ENCODE assay signal across 8 cellular contexts in genomic region chr1:147700042-147700711, GRCh38. TPM values are rescaled to one million over a fixed set of nuclear protein-coding genes. Genes with fewer than 3 reads are reported as not detected.
A peak's percentile ranks its signal among the peaks of the same experiment; 100 is the strongest.
DNase-seq lines count a peak whose midpoint lies in the region; ATAC-seq and TF ChIP-seq lines count a peak whose summit lies in the region.

No MANE protein-coding gene starts in this region.

- peak; percentile 63 to 70 (median 68) for DNase-seq in CD4-positive, alpha-beta memory T cell
- DNase-seq in NCI-H82 treated with DMSO at 0.1 percent for 48 hours (lab: John Stamatoyannopoulos, UW; ENCODE audit: unreplicated experiment) (peak; percentile 23), endothelial cell (ENCODE audit: low spot score) (peak; percentile 66), mucosa of gallbladder (ENCODE audit: low spot score) (peak; percentile 75)
- DNase-seq in activated CD8-positive, alpha-beta memory T cell treated with anti-CD3 and anti-CD28 coated beads, Interleukin-2, amount 50 U/mL, for 4 hours, result peak; percentile 52
- DNase-seq in stimulated activated CD8-positive, alpha-beta memory T cell treated with anti-CD3 and anti-CD28 coated beads, Interleukin-7, amount 100 ng/mL, for 1 hour (ENCODE audit: low read depth in 2 of 2), result peak; percentile 1 to 35

- H3K36me3 ChIP-seq in CD4-positive, alpha-beta memory T cell (ENCODE audit: insufficient read depth, low read length), result no peaks in the 10 kb centered on the region

- no peaks in the 10 kb centered on the region for H3K9me3 Mint-ChIP-seq in CD4-positive, alpha-beta memory T cell
- no peaks in the 10 kb centered on the region for H3K9me3 Mint-ChIP-seq in endothelial cell (ENCODE audit: unreplicated experiment)

- peak overlapping the region; percentile 30 for H3K27ac ChIP-seq in CD4-positive, alpha-beta memory T cell (ENCODE audit: low read depth, low read length)

- peaks cover 5 to 9% of the 10 kb centered on the region in 2 donors for H3K27me3 Mint-ChIP-seq in CD4-positive, alpha-beta memory T cell
- H3K27me3 Mint-ChIP-seq in endothelial cell (ENCODE audit: unreplicated experiment), result no peaks in the 10 kb centered on the region

- intact Hi-C loops in CD4-positive, alpha-beta memory T cell (cut with micrococcal nuclease), result loop anchor here (1.0 kb wide), 5 partner anchors 30 to 205 kb away; partner anchors contain the start of gene ACP6

- H3K4me3 Mint-ChIP-seq in CD4-positive, alpha-beta memory T cell, result peak overlapping the region in 7 of 8 donors; percentile 40 to 80 (median 70)
- no peak overlapping the region for H3K4me3 Mint-ChIP-seq in endothelial cell (ENCODE audit: unreplicated experiment)

- POLR2A ChIA-PET in CD4-positive, alpha-beta memory T cell (lab: Charles Lee; ENCODE audit: partially characterized antibody), result no interaction called here

- H3K27ac Mint-ChIP-seq in CD4-positive, alpha-beta memory T cell, result peak overlapping the region; percentile 37 to 91 (median 73)
- H3K27ac Mint-ChIP-seq in endothelial cell (ENCODE audit: unreplicated experiment), result no peak overlapping the region

- peak; percentile 57 for TF ChIP-seq CTCF in endothelial cell (IDR thresholded peaks at IDR 0.05; ENCODE audit: unreplicated experiment)

- no peak overlapping the region for H3K4me3 ChIP-seq in CD4-positive, alpha-beta memory T cell (ENCODE audit: low read length in 2 of 2)

- peak; percentile 47 for ATAC-seq in HG02623 (IDR thresholded peaks at IDR 0.05; ENCODE audit: unreplicated experiment)
- no peak for ATAC-seq in HG03139 (IDR thresholded peaks at IDR 0.05; ENCODE audit: unreplicated experiment)

- no peaks in the 10 kb centered on the region for H3K36me3 Mint-ChIP-seq in CD4-positive, alpha-beta memory T cell
- no peaks in the 10 kb centered on the region for H3K36me3 Mint-ChIP-seq in endothelial cell (ENCODE audit: low read depth, unreplicated experiment)

- peaks cover 9% of the 10 kb centered on the region for H3K4me1 ChIP-seq in CD4-positive, alpha-beta memory T cell (ENCODE audit: insufficient read depth, low read length)

- H3K4me1 Mint-ChIP-seq in CD4-positive, alpha-beta memory T cell, result peaks cover 12 to 21% (median 17%) of the 10 kb centered on the region in 4 donors
- no peaks in the 10 kb centered on the region for H3K4me1 Mint-ChIP-seq in endothelial cell (ENCODE audit: unreplicated experiment)

- no peaks in the 10 kb centered on the region for H3K27me3 ChIP-seq in CD4-positive, alpha-beta memory T cell (ENCODE audit: insufficient read depth, low read length)

- CTCF ChIA-PET in CD4-positive, alpha-beta memory T cell (lab: Charles Lee; ENCODE audit: partially characterized antibody), result interaction anchor here (0.8 to 2.0 kb wide), 8 partner anchors 9 to 185 kb away, joined by 3 to 6 read pairs (median 4); partner anchors contain the start of gene ACP6

- H3K9me3 ChIP-seq in CD4-positive, alpha-beta memory T cell (ENCODE audit: control insufficient read depth in 1 of 2, low read length in 2 of 2), result no peaks in the 10 kb centered on the region

RNA-seq across cellular contexts. Expression of gene ACP6, which starts 29.9 kb away (rescaled TPM):
- 10 to 100 TPM; 22.0 to 22.7 TPM for total RNA-seq in CD4-positive, alpha-beta memory T cell
- polyA plus RNA-seq in CD4-positive, alpha-beta memory T cell, result 10 to 100 TPM; 15.4 to 18.3 TPM
- total RNA-seq in endothelial cell (ENCODE audit: unreplicated experiment) (19.2 TPM), mucosa of gallbladder (23.4 TPM)

Comparison
In these comparisons a context has a peak if more than half of its experiments do, and no peak if none do; other contexts are left out.
1. DNase-seq: peak in every context shown above with its lines; median percentile 75 in mucosa of gallbladder; 68 in CD4-positive, alpha-beta memory T cell; 66 in endothelial cell; 52 in activated CD8-positive, alpha-beta memory T cell treated with anti-CD3 and anti-CD28 coated beads, Interleukin-2, amount 50 U/mL, for 4 hours; 23 in NCI-H82 treated with DMSO at 0.1 percent for 48 hours; 18 in stimulated activated CD8-positive, alpha-beta memory T cell treated with anti-CD3 and anti-CD28 coated beads, Interleukin-7, amount 100 ng/mL, for 1 hour.